ENCODE assay signal across 19 cellular contexts in genomic region chr10:24382045-24382444, GRCh38.
DNase-seq lines count a peak whose midpoint lies in the region; ATAC-seq, FAIRE-seq and TF ChIP-seq lines count a peak whose summit lies in the region.
"Had no signal": no experiment of that assay in that cellular context is flagged by ENCODE, and none has a peak within 500 bp of the region (broad histone marks: within the 10 kb centered on the region; RNA-seq: fewer than 3 reads in every experiment).

No MANE protein-coding gene starts in this region.

- no peak overlapping the region for H3K9ac ChIP-seq in GM12878 (ENCODE audit: control insufficient read depth, insufficient read depth, low read length)

- H3K4me1 ChIP-seq in GM23338 (ENCODE audit: insufficient read depth), result peaks cover 16% of the 10 kb centered on the region; the same call in 1 of the 2 replicates
- peaks cover 14% of the 10 kb centered on the region for H3K4me1 ChIP-seq in GM12878 (ENCODE audit: control insufficient read depth, insufficient read depth, low read length)

- H3K36me3 ChIP-seq in GM23338 (ENCODE audit: insufficient read depth) (no peaks in the 10 kb centered on the region), GM12878 (ENCODE audit: control insufficient read depth in 2 of 2, insufficient read depth in 2 of 2, low read length in 1 of 2) (no peaks in the 10 kb centered on the region)
- H3K36me3 ChIP-seq: SJSA1, tibial nerve had no signal

- H3F3A ChIP-seq in GM23338 (replicated peaks; ENCODE audit: low read depth), result no peaks in the 10 kb centered on the region

- peaks cover 2% of the 10 kb centered on the region; the same call in 1 of the 3 replicates for H3K36me3 Mint-ChIP-seq in GM23338 (ENCODE audit: low read depth)
- peaks cover 23% of the 10 kb centered on the region for H3K36me3 Mint-ChIP-seq in progenitor cell of endocrine pancreas (ENCODE audit: insufficient read depth)
- H3K36me3 Mint-ChIP-seq in CD14-positive monocyte, result no peaks in the 10 kb centered on the region
- H3K36me3 Mint-ChIP-seq in activated CD8-positive, alpha-beta T cell treated with anti-CD3 and anti-CD28 coated beads, Interleukin-2, amount 10 ng/mL, durations not matched to agents 7 days and 5 days (ENCODE audit: low read depth), result no peaks in the 10 kb centered on the region
- H3K36me3 Mint-ChIP-seq: activated CD4-positive, alpha-beta memory T cell treated with anti-CD3 and anti-CD28 coated beads for 36 hours; naive thymus-derived CD8-positive, alpha-beta T cell had no signal

- peaks cover 34% of the 10 kb centered on the region for H3K4me1 Mint-ChIP-seq in GM23338
- H3K4me1 Mint-ChIP-seq in progenitor cell of endocrine pancreas (ENCODE audit: low read depth), result peaks cover 48% of the 10 kb centered on the region
- no peaks in the 10 kb centered on the region for H3K4me1 Mint-ChIP-seq in CD14-positive monocyte
- H3K4me1 Mint-ChIP-seq in activated CD8-positive, alpha-beta T cell treated with anti-CD3 and anti-CD28 coated beads, Interleukin-2, amount 10 ng/mL, durations not matched to agents 7 days and 5 days (ENCODE audit: low read depth), result no peaks in the 10 kb centered on the region
- H3K4me1 Mint-ChIP-seq: naive thymus-derived CD8-positive, alpha-beta T cell had no signal

- H3K27me3 Mint-ChIP-seq in GM23338 (ENCODE audit: insufficient read depth, low read depth, poor library complexity) (no peaks in the 10 kb centered on the region), progenitor cell of endocrine pancreas (no peaks in the 10 kb centered on the region), CD14-positive monocyte (ENCODE audit: low read depth in 3 of 3) (peaks cover 0 to 4% (median 1%) of the 10 kb centered on the region in 3 donors)
- peaks cover 5% of the 10 kb centered on the region for H3K27me3 Mint-ChIP-seq in activated CD8-positive, alpha-beta T cell treated with anti-CD3 and anti-CD28 coated beads, Interleukin-2, amount 10 ng/mL, durations not matched to agents 7 days and 5 days (ENCODE audit: low read depth)

- no TSS peak for BruUV-seq in GM12878 (replicated peaks; lab: Mats Ljungman, UMichigan)

- 20% methylated on average over 3 of the region's 3 CpGs for WGBS in GM12878 (ENCODE audit: insufficient coverage, insufficient replicate concordance, low lambda C conversion rate, missing lambda C conversion rate)

- H3K4me3 Mint-ChIP-seq in GM23338, result no peak overlapping the region
- peak overlapping the region; percentile 25 for H3K4me3 Mint-ChIP-seq in progenitor cell of endocrine pancreas (ENCODE audit: low read depth)
- no peak overlapping the region for H3K4me3 Mint-ChIP-seq in CD14-positive monocyte
- H3K4me3 Mint-ChIP-seq in activated CD8-positive, alpha-beta T cell treated with anti-CD3 and anti-CD28 coated beads, Interleukin-2, amount 10 ng/mL, durations not matched to agents 7 days and 5 days, result no peak overlapping the region
- H3K4me3 Mint-ChIP-seq: activated CD4-positive, alpha-beta memory T cell treated with anti-CD3 and anti-CD28 coated beads for 36 hours; naive thymus-derived CD8-positive, alpha-beta T cell had no signal

- H3K79me2 ChIP-seq in GM23338 (replicated peaks; ENCODE audit: insufficient read depth) (no peaks in the 10 kb centered on the region), GM12878 (ENCODE audit: control insufficient read depth, insufficient read depth, low read length) (no peaks in the 10 kb centered on the region)

- RAD21 ChIA-PET in GM12878 (lab: Charles Lee; ENCODE audit: unreplicated experiment), result interaction anchor here (1.6 kb wide), 1 partner anchor 12 kb away, joined by 5 read pairs; no protein-coding TSS in a partner anchor

- POLR2A ChIA-PET in GM12878 (lab: Charles Lee), result interaction anchor here (0.6 to 1.6 kb wide), 3 partner anchors 107 to 174 kb away, joined by 3 to 4 read pairs (median 3); no protein-coding TSS in a partner anchor
- POLR2A ChIA-PET in activated CD8-positive, alpha-beta T cell treated with anti-CD3 and anti-CD28 coated beads, Interleukin-2, amount 10 ng/mL, durations not matched to agents 7 days and 5 days (lab: Charles Lee), result no interaction called here

- H3K4me2 ChIP-seq in GM23338 (no peak overlapping the region), GM12878 (ENCODE audit: control insufficient read depth, insufficient read depth) (no peak overlapping the region)
- H3K4me2 ChIP-seq: PC-9 had no signal

- no peaks in the 10 kb centered on the region; the same call in 2 of the 3 replicates for H3K9me3 ChIP-seq in GM12878 (replicated peaks; ENCODE audit: control insufficient read depth, insufficient read depth, low read length)
- H3K9me3 ChIP-seq: esophagus muscularis mucosa, SJSA1, tibial nerve had no signal

- H2AFZ ChIP-seq in GM23338 (no peak overlapping the region), GM12878 (ENCODE audit: control insufficient read depth, low read depth, low read length) (no peak overlapping the region)
- H2AFZ ChIP-seq: PC-9 had no signal

- TF ChIP-seq CTCF in GM23338 (conservative IDR thresholded peaks at IDR 0.05; ENCODE audit: low read depth in 2 of 2) (no peak), GM12878 (IDR thresholded peaks at IDR 0.05 in 2 of 3, conservative IDR thresholded peaks at IDR 0.05 in 1 of 3; ENCODE audit: control insufficient read depth in 2 of 3, extremely low read depth in 1 of 3, insufficient read depth in 1 of 3, low read depth in 3 of 3, low read length in 3 of 3) (no peak), progenitor cell of endocrine pancreas (IDR thresholded peaks at IDR 0.05; ENCODE audit: unreplicated experiment) (no peak), CD14-positive monocyte (IDR thresholded peaks at IDR 0.05) (no peak)

- CTCF ChIA-PET in GM12878 (lab: Yijun Ruan, JAX), result interaction anchor here (1.5 to 1.9 kb wide), 2 partner anchors 11 to 121 kb away, joined by 3 to 6 read pairs; no protein-coding TSS in a partner anchor
- CTCF ChIA-PET in activated CD8-positive, alpha-beta T cell treated with anti-CD3 and anti-CD28 coated beads, Interleukin-2, amount 10 ng/mL, durations not matched to agents 7 days and 5 days (lab: Charles Lee), result no interaction called here

- H3K9me2 ChIP-seq in GM23338 (ENCODE audit: insufficient read depth), result no peaks in the 10 kb centered on the region

- SMC1A ChIA-PET in GM12878 (lab: Charles Lee; ENCODE audit: uncharacterized antibody, unreplicated experiment), result interaction anchor here (0.5 to 2.5 kb wide), 4 partner anchors 12 to 388 kb away, joined by 3 to 9 read pairs (median 4); no protein-coding TSS in a partner anchor

- ATAC-seq in GM23338 (no peak), GM12878 (no peak)
- ATAC-seq in activated CD8-positive, alpha-beta T cell treated with anti-CD3 and anti-CD28 coated beads, Interleukin-2, amount 10 ng/mL, durations not matched to agents 7 days and 5 days, result no peak
- ATAC-seq: HepG2; naive thymus-derived CD8-positive, alpha-beta T cell had no signal

- TF ChIP-seq EP300 in GM12878 (IDR thresholded peaks at IDR 0.05; ENCODE audit: borderline replicate concordance in 1 of 2, control insufficient read depth in 1 of 2, low read depth in 2 of 2, low read length in 2 of 2), result no peak

- H4K20me1 ChIP-seq in GM23338 (replicated peaks; ENCODE audit: insufficient read depth) (no peaks in the 10 kb centered on the region), GM12878 (ENCODE audit: control insufficient read depth, insufficient read depth) (no peaks in the 10 kb centered on the region)

- H3K27ac ChIP-seq in GM23338 (ENCODE audit: low read depth) (no peak overlapping the region), GM12878 (ENCODE audit: control insufficient read depth, insufficient read depth) (no peak overlapping the region)
- H3K27ac ChIP-seq: PC-9, SJSA1 had no signal

- no peak for TF ChIP-seq POLR2A in GM12878 (IDR thresholded peaks at IDR 0.05; ENCODE audit: low read depth, low read length)

- in situ Hi-C loops in GM12878 (cut with MboI), result no loop called here

- no peak for TF ChIP-seq RAD21 in GM12878 (IDR thresholded peaks at IDR 0.05; ENCODE audit: insufficient read depth, low read depth, low read length)

- H3K4me3 ChIP-seq in GM23338 (no peak overlapping the region), GM12878 (no peak overlapping the region)
- H3K4me3 ChIP-seq: esophagus muscularis mucosa, PC-9, SJSA1, tibial nerve had no signal

- H3K9me3 Mint-ChIP-seq in GM23338 (no peaks in the 10 kb centered on the region), progenitor cell of endocrine pancreas (ENCODE audit: low read depth) (no peaks in the 10 kb centered on the region), CD14-positive monocyte (peaks cover 0 to 8% (median 0%) of the 10 kb centered on the region in 7 donors)
- H3K9me3 Mint-ChIP-seq in activated CD8-positive, alpha-beta T cell treated with anti-CD3 and anti-CD28 coated beads, Interleukin-2, amount 10 ng/mL, durations not matched to agents 7 days and 5 days (ENCODE audit: insufficient read depth), result no peaks in the 10 kb centered on the region
- H3K9me3 Mint-ChIP-seq: activated CD4-positive, alpha-beta memory T cell treated with anti-CD3 and anti-CD28 coated beads for 36 hours had no signal

- FAIRE-seq in GM12878 (lab: Jason Lieb, UNC), result no peak
- FAIRE-seq: HepG2 had no signal

- H3K27ac Mint-ChIP-seq in GM23338 (peak overlapping the region; percentile 62), progenitor cell of endocrine pancreas (peak overlapping the region; percentile 93), CD14-positive monocyte (no peak overlapping the region)
- no peak overlapping the region for H3K27ac Mint-ChIP-seq in activated CD8-positive, alpha-beta T cell treated with anti-CD3 and anti-CD28 coated beads, Interleukin-2, amount 10 ng/mL, durations not matched to agents 7 days and 5 days
- H3K27ac Mint-ChIP-seq: activated CD4-positive, alpha-beta memory T cell treated with anti-CD3 and anti-CD28 coated beads for 36 hours; naive thymus-derived CD8-positive, alpha-beta T cell had no signal

- intact Hi-C loops in GM12878 (cut with micrococcal nuclease; ENCODE audit: unreplicated experiment) (loop anchor here (5.0 kb wide), 2 partner anchors 120 to 1560 kb away; no protein-coding TSS in a partner anchor), CD14-positive monocyte (cut with micrococcal nuclease) (no loop called here)

- no peaks in the 10 kb centered on the region for H3K27me3 ChIP-seq in GM23338 (ENCODE audit: insufficient read depth)
- H3K27me3 ChIP-seq in GM12878 (replicated peaks in 1 of 2; ENCODE audit: control insufficient read depth in 2 of 2, insufficient read depth in 2 of 2, low read length in 1 of 2), result no peaks in the 10 kb centered on the region
- H3K27me3 ChIP-seq: esophagus muscularis mucosa, SJSA1, tibial nerve had no signal

- peak; percentile 43 for DNase-seq in DMS53 treated with DMSO at 0.1 percent for 48 hours (lab: John Stamatoyannopoulos, UW; ENCODE audit: unreplicated experiment)
- no peak for DNase-seq in GM23338 (ENCODE audit: low spot score)
- DNase-seq in GM12878 (ENCODE audit: low read depth, low spot score), result no peak
- DNase-seq in progenitor cell of endocrine pancreas (ENCODE audit: low spot score, unreplicated experiment), result no peak
- DNase-seq in CD14-positive monocyte (ENCODE audit: low spot score), result no peak
- no peak for DNase-seq in activated naive CD4-positive, alpha-beta T cell (lab: John Stamatoyannopoulos, UW)
- no peak for DNase-seq in activated CD8-positive, alpha-beta T cell treated with anti-CD3 and anti-CD28 coated beads, Interleukin-2, amount 10 ng/mL, durations not matched to agents 7 days and 5 days
- DNase-seq: cerebellar nuclear complex; left cardiac atrium; mesendoderm; naive thymus-derived CD8-positive, alpha-beta T cell; NCI-H1105 treated with DMSO at 0.1 percent for 48 hours; NCI-H748 treated with DMSO at 0.1 percent for 48 hours; PC-9 had no signal

Comparison
In these comparisons a context has a peak if more than half of its experiments do, and no peak if none do; other contexts are left out.
1. H3K27ac Mint-ChIP-seq: peak in GM23338 (single experiment) and progenitor cell of endocrine pancreas (single experiment); none in CD14-positive monocyte (0 of 7) and activated CD8-positive, alpha-beta T cell treated with anti-CD3 and anti-CD28 coated beads, Interleukin-2, amount 10 ng/mL, durations not matched to agents 7 days and 5 days (single experiment).